1 cellular context compared by ENCODE assay signal in genomic region chrX:136953867-136954787, GRCh38.
TF ChIP-seq lines count a peak whose summit lies in the region.

No MANE protein-coding gene starts in this region.

TF ChIP-seq in GM23338, 12 proteins besides CTCF, POLR2A, EP300 and RAD21 (continued from another document):
- TF ChIP-seq ETS1 (IDR thresholded peaks at IDR 0.05) (no peak), ZNF114 (CRISPR knock-in tag; IDR thresholded peaks at IDR 0.05) (no peak)
